In the genomic region with DNA sequence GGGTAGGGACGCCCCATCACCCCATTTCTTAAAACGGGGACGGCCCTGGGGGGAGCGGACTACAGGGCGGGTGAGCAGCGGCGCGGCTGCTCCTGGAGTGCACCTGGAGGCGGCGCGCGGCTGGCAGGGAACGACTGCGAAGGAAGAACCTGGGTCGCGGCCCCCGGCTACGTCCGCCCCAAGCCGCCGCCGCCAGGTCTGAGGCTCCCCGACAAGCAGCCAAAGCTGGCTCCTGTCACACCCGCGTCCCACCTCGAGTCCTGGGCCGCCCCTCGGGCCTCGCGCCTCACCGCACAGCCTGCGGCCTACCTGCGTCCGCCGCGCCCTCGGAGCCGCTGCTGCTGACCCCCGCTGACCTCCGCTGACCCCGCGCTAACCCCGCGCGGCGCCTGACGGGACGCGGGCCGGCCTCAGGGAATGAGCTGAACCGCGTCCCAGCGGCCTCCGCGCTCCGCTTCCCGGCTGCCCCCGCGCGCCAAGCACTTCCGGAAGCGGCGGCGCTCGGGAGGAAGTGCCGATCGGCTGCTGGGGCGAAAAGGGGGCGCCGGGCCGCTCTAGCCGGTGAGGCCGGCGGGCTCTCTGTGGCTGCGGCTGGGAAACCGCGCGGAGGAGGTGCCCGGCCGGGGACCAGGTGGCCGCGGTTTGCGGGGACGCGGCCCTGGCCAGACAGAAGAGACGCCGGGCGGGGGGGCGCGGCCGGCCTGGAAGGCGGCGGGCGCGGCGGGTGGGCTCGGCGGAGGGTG, we compare ENCODE assay signal across 8 cellular contexts. TPM values are rescaled to one million over a fixed set of nuclear protein-coding genes. Genes with fewer than 3 reads are reported as not detected.
DNase-seq lines count a peak whose midpoint lies in the region; ATAC-seq and TF ChIP-seq lines count a peak whose summit lies in the region.

A gene with protein sequence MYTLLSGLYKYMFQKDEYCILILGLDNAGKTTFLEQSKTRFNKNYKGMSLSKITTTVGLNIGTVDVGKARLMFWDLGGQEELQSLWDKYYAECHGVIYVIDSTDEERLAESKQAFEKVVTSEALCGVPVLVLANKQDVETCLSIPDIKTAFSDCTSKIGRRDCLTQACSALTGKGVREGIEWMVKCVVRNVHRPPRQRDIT (minus strand): TSS at position 419 of the 743 bp plus-strand sequence. CDS start 885 bp downstream, outside the sequence.
A gene with protein sequence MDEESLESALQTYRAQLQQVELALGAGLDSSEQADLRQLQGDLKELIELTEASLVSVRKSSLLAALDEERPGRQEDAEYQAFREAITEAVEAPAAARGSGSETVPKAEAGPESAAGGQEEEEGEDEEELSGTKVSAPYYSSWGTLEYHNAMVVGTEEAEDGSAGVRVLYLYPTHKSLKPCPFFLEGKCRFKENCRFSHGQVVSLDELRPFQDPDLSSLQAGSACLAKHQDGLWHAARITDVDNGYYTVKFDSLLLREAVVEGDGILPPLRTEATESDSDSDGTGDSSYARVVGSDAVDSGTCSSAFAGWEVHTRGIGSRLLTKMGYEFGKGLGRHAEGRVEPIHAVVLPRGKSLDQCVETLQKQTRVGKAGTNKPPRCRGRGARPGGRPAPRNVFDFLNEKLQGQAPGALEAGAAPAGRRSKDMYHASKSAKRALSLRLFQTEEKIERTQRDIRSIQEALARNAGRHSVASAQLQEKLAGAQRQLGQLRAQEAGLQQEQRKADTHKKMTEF (plus strand): TSS at position 482 of the 743 bp plus-strand sequence. CDS start 542 bp downstream, outside the sequence.

- WGBS in GM23248 (ENCODE audit: low coverage in 1 of 2, low lambda C conversion rate in 2 of 2, missing lambda C conversion rate in 2 of 2), 2 experiments = 0 to 1% methylated on average over 63 to 74 of the region's 98 CpGs

- peaks cover 35% of the 10 kb centered on the region in 2 donors for H3K4me1 Mint-ChIP-seq in natural killer cell treated with Interleukin-12 subunit alpha and Interleukin-12 subunit beta and Interleukin-15 and Interleukin-18, amount 100 ng/mL, for 72 hours (ENCODE audit: low read depth in 2 of 2)

- H3K9me2 ChIP-seq in GM23248 (ENCODE audit: insufficient read depth) = no peaks in the 10 kb centered on the region

- in situ Hi-C loops in GM23248 (cut with MboI) = no loop called here

- H3K4me3 Mint-ChIP-seq in natural killer cell treated with Interleukin-12 subunit alpha and Interleukin-12 subunit beta and Interleukin-15 and Interleukin-18, amount 100 ng/mL, for 72 hours = peak within 1 kb of the TSS; percentile 90

- peak within 1 kb of the TSS; percentile 64 to 83 for H3K27ac Mint-ChIP-seq in natural killer cell treated with Interleukin-12 subunit alpha and Interleukin-12 subunit beta and Interleukin-15 and Interleukin-18, amount 100 ng/mL, for 72 hours

- no peaks in the 10 kb centered on the region for H3F3A ChIP-seq in GM23248 (ENCODE audit: insufficient read depth)

- H3K9ac ChIP-seq in GM23248 = peak within 1 kb of the TSS; percentile 86

- TF ChIP-seq CTCF in fibroblast of the aortic adventitia (IDR thresholded peaks at IDR 0.05; ENCODE audit: insufficient read depth, low read length) = no peak

- peak; percentile 95 to 97 for ATAC-seq in natural killer cell treated with Interleukin-12 subunit alpha and Interleukin-12 subunit beta and Interleukin-15 and Interleukin-18, amount 100 ng/mL, for 72 hours
- ATAC-seq in stimulated activated naive CD8-positive, alpha-beta T cell treated with anti-CD3 and anti-CD28 coated beads, Interleukin-15, Interleukin-2, amounts not matched to agents 100 U/mL and 50 U/mL, for 24 hours = peak; percentile 90

- H3K36me3 ChIP-seq in GM23248 (ENCODE audit: low read depth) = peaks cover 26% of the 10 kb centered on the region

- H3K79me2 ChIP-seq in GM23248 (ENCODE audit: insufficient read depth) = peaks cover 86% of the 10 kb centered on the region

- H3K4me2 ChIP-seq in GM23248 (ENCODE audit: unreplicated experiment) = peak within 1 kb of the TSS; percentile 87

- DNase-seq in DMS79 treated with DMSO at 0.1 percent for 48 hours (lab: John Stamatoyannopoulos, UW) = peak; percentile 83
- peak; percentile 94 for DNase-seq in GM23248
- DNase-seq in LoVo (ENCODE audit: low spot score) = peak; percentile 83
- peak; percentile 82 to 94 for DNase-seq in SHP77 (lab: John Stamatoyannopoulos, UW)
- DNase-seq in activated T-helper 9 cell treated with anti-CD3 and anti-CD28 coated beads, Interleukin-2, amount 50 U/mL, for 16 hours (ENCODE audit: low read depth) = peak; percentile 85
- DNase-seq in fibroblast of the aortic adventitia (ENCODE audit: low read depth) = peak; percentile 68
- DNase-seq in natural killer cell treated with Interleukin-12 subunit alpha and Interleukin-12 subunit beta and Interleukin-15 and Interleukin-18, amount 100 ng/mL, for 72 hours (ENCODE audit: low spot score) = peak; percentile 94
- peak; percentile 90 for DNase-seq in stimulated activated naive CD8-positive, alpha-beta T cell treated with anti-CD3 and anti-CD28 coated beads, Interleukin-15, Interleukin-2, amounts not matched to agents 100 U/mL and 50 U/mL, for 24 hours

- peaks cover 17% of the 10 kb centered on the region for H3K36me3 Mint-ChIP-seq in natural killer cell treated with Interleukin-12 subunit alpha and Interleukin-12 subunit beta and Interleukin-15 and Interleukin-18, amount 100 ng/mL, for 72 hours

- H3K9me3 Mint-ChIP-seq in natural killer cell treated with Interleukin-12 subunit alpha and Interleukin-12 subunit beta and Interleukin-15 and Interleukin-18, amount 100 ng/mL, for 72 hours = peaks cover 3% of the 10 kb centered on the region

- no peaks in the 10 kb centered on the region for H3K27me3 Mint-ChIP-seq in natural killer cell treated with Interleukin-12 subunit alpha and Interleukin-12 subunit beta and Interleukin-15 and Interleukin-18, amount 100 ng/mL, for 72 hours

- H3K4me3 ChIP-seq in GM23248 (peak within 1 kb of the TSS; percentile 80), fibroblast of the aortic adventitia (ENCODE audit: low read depth, low read length) (peak within 1 kb of the TSS; percentile 84)

- peak within 1 kb of the TSS; percentile 35; the same call in 1 of the 2 replicates for H2AFZ ChIP-seq in GM23248

- no peaks in the 10 kb centered on the region for H4K20me1 ChIP-seq in GM23248 (ENCODE audit: insufficient read depth)

- no peaks in the 10 kb centered on the region for H3K27me3 ChIP-seq in GM23248 (replicated peaks; ENCODE audit: insufficient read depth)

- H3K9me3 ChIP-seq in GM23248 (ENCODE audit: low read depth) = no peaks in the 10 kb centered on the region

- peak within 1 kb of the TSS; percentile 65 for H3K27ac ChIP-seq in GM23248

- H3K4me1 ChIP-seq in GM23248 (ENCODE audit: insufficient read depth) = peaks cover 17% of the 10 kb centered on the region; the same call in 1 of the 2 replicates

RNA-seq across cellular contexts. Expression of the first gene that starts in this region (rescaled TPM):
- 61.4 and 65.9 TPM in 2 replicates for total RNA-seq in GM23248 (2014; rRNA removed; shearing (Covaris generic))
- 57.6 and 60.8 TPM in 2 replicates for polyA plus RNA-seq in GM23248 (2016; fragmentation: Nextera tagmentation; extraction: Ambion mirVana)
- total RNA-seq in fibroblast of the aortic adventitia (ENCODE audit: low replicate concordance) = 25.7 and 30.6 TPM in 2 replicates
- total RNA-seq in natural killer cell treated with Interleukin-12 subunit alpha and Interleukin-12 subunit beta and Interleukin-15 and Interleukin-18, amount 100 ng/mL, for 72 hours = 10 to 100 TPM; 52.4 to 87.0 TPM

RNA-seq across cellular contexts. Expression of the second gene that starts in this region (rescaled TPM):
- 26.2 and 28.5 TPM in 2 replicates for total RNA-seq in GM23248 (2014; rRNA removed; shearing (Covaris generic))
- polyA plus RNA-seq in GM23248 (2016; fragmentation: Nextera tagmentation; extraction: Ambion mirVana) = 19.9 and 22.7 TPM in 2 replicates
- total RNA-seq in fibroblast of the aortic adventitia (ENCODE audit: low replicate concordance) = 11.8 and 15.8 TPM in 2 replicates
- total RNA-seq in natural killer cell treated with Interleukin-12 subunit alpha and Interleukin-12 subunit beta and Interleukin-15 and Interleukin-18, amount 100 ng/mL, for 72 hours = 10 to 100 TPM; 40.8 to 53.0 TPM

Comparison
In these comparisons a context has a peak if more than half of its experiments do, and no peak if none do; other contexts are left out.
1. Peak in every context shown above with its lines: DNase-seq, ATAC-seq, H3K4me3 ChIP-seq and H3K27ac ChIP-seq.